ENCODE assay signal across 22 cellular contexts in genomic region chr10:68053553-68053952, GRCh38. TPM values are rescaled to one million over a fixed set of nuclear protein-coding genes. Genes with fewer than 3 reads are reported as not detected.
"Had no signal": no experiment of that assay in that cellular context is flagged by ENCODE, and none has a peak within 500 bp of the region (broad histone marks: within the 10 kb centered on the region; RNA-seq: fewer than 3 reads in every experiment).

No MANE protein-coding gene starts in this region.

- DNase-seq: activated CD4-positive, alpha-beta memory T cell treated with anti-CD3 and anti-CD28 coated beads, Interleukin-2, amount 10 ng/mL, durations not matched to agents 7 days and 5 days; activated CD4-positive, alpha-beta T cell treated with anti-CD3 and anti-CD28 coated beads for 36 hours; activated naive CD8-positive, alpha-beta T cell treated with anti-CD3 and anti-CD28 coated beads, Interleukin-2, amount 10 ng/mL, durations not matched to agents 7 days and 5 days; activated T-cell treated with anti-CD3 and anti-CD28 coated beads, Interleukin-2, amount 50 U/mL, for 48 hours; aorta; central memory CD4-positive, alpha-beta T cell; cortex of kidney; effector memory CD8-positive, alpha-beta T cell; foreskin keratinocyte; head of caudate nucleus; mucosa of descending colon; naive thymus-derived CD8-positive, alpha-beta T cell; nucleus accumbens; psoas muscle; right lobe of liver; spleen; stimulated activated CD4-positive, alpha-beta T cell treated with anti-CD3 and anti-CD28 coated beads, Interleukin-1b, Interleukin-23, amount 100 ng/mL, for 48 hours; stimulated activated naive B cell treated with anti-CD40 and anti-IgM and Interleukin-4, amounts not matched to agents 10 μg/mL and 1 μg/mL and 100 μg/mL, for 72 hours; substantia nigra; transverse colon had no signal

- H3K4me3 ChIP-seq: mucosa of descending colon, psoas muscle, right lobe of liver, spleen, transverse colon had no signal

- H3K27me3 ChIP-seq: foreskin keratinocyte, right lobe of liver, spleen, transverse colon had no signal

- H3K36me3 ChIP-seq: right lobe of liver had no signal

- H3K9me3 Mint-ChIP-seq: activated CD4-positive, alpha-beta memory T cell treated with anti-CD3 and anti-CD28 coated beads, Interleukin-2, amount 10 ng/mL, durations not matched to agents 7 days and 5 days; activated naive CD8-positive, alpha-beta T cell treated with anti-CD3 and anti-CD28 coated beads, Interleukin-2, amount 10 ng/mL, durations not matched to agents 7 days and 5 days; effector memory CD8-positive, alpha-beta T cell; naive thymus-derived CD8-positive, alpha-beta T cell; stimulated activated naive B cell treated with anti-CD40 and anti-IgM and Interleukin-4, amounts not matched to agents 10 μg/mL and 1 μg/mL and 100 μg/mL, for 72 hours had no signal

- H3K4me1 ChIP-seq: transverse colon had no signal

- H3K27ac Mint-ChIP-seq: activated CD4-positive, alpha-beta memory T cell treated with anti-CD3 and anti-CD28 coated beads, Interleukin-2, amount 10 ng/mL, durations not matched to agents 7 days and 5 days; activated CD4-positive, alpha-beta T cell treated with anti-CD3 and anti-CD28 coated beads for 36 hours; activated naive CD8-positive, alpha-beta T cell treated with anti-CD3 and anti-CD28 coated beads, Interleukin-2, amount 10 ng/mL, durations not matched to agents 7 days and 5 days; stimulated activated naive B cell treated with anti-CD40 and anti-IgM and Interleukin-4, amounts not matched to agents 10 μg/mL and 1 μg/mL and 100 μg/mL, for 72 hours had no signal

- H3K27ac ChIP-seq: foreskin keratinocyte, psoas muscle, right lobe of liver, transverse colon, VCaP had no signal

- H3K27me3 Mint-ChIP-seq: activated CD4-positive, alpha-beta memory T cell treated with anti-CD3 and anti-CD28 coated beads, Interleukin-2, amount 10 ng/mL, durations not matched to agents 7 days and 5 days; activated CD4-positive, alpha-beta T cell treated with anti-CD3 and anti-CD28 coated beads for 36 hours; activated naive CD8-positive, alpha-beta T cell treated with anti-CD3 and anti-CD28 coated beads, Interleukin-2, amount 10 ng/mL, durations not matched to agents 7 days and 5 days; effector memory CD8-positive, alpha-beta T cell; naive thymus-derived CD8-positive, alpha-beta T cell; stimulated activated naive B cell treated with anti-CD40 and anti-IgM and Interleukin-4, amounts not matched to agents 10 μg/mL and 1 μg/mL and 100 μg/mL, for 72 hours had no signal

- FAIRE-seq: islet of Langerhans had no signal

- H3K9me3 ChIP-seq: mucosa of descending colon, psoas muscle, right lobe of liver, spleen, transverse colon had no signal

- H3K4me3 Mint-ChIP-seq: activated CD4-positive, alpha-beta memory T cell treated with anti-CD3 and anti-CD28 coated beads, Interleukin-2, amount 10 ng/mL, durations not matched to agents 7 days and 5 days; activated CD4-positive, alpha-beta T cell treated with anti-CD3 and anti-CD28 coated beads for 36 hours; activated naive CD8-positive, alpha-beta T cell treated with anti-CD3 and anti-CD28 coated beads, Interleukin-2, amount 10 ng/mL, durations not matched to agents 7 days and 5 days; effector memory CD8-positive, alpha-beta T cell; naive thymus-derived CD8-positive, alpha-beta T cell; stimulated activated naive B cell treated with anti-CD40 and anti-IgM and Interleukin-4, amounts not matched to agents 10 μg/mL and 1 μg/mL and 100 μg/mL, for 72 hours had no signal

RNA-seq across cellular contexts. Expression of gene MYPN, which starts 55.7 kb away (rescaled TPM):
- total RNA-seq: activated CD4-positive, alpha-beta memory T cell treated with anti-CD3 and anti-CD28 coated beads, Interleukin-2, amount 10 ng/mL, durations not matched to agents 7 days and 5 days; activated CD4-positive, alpha-beta T cell treated with anti-CD3 and anti-CD28 coated beads for 36 hours; activated naive CD8-positive, alpha-beta T cell treated with anti-CD3 and anti-CD28 coated beads, Interleukin-2, amount 10 ng/mL, durations not matched to agents 7 days and 5 days; foreskin keratinocyte; naive thymus-derived CD8-positive, alpha-beta T cell had no signal
- polyA plus RNA-seq: naive thymus-derived CD8-positive, alpha-beta T cell had no signal
